In the genomic region with DNA sequence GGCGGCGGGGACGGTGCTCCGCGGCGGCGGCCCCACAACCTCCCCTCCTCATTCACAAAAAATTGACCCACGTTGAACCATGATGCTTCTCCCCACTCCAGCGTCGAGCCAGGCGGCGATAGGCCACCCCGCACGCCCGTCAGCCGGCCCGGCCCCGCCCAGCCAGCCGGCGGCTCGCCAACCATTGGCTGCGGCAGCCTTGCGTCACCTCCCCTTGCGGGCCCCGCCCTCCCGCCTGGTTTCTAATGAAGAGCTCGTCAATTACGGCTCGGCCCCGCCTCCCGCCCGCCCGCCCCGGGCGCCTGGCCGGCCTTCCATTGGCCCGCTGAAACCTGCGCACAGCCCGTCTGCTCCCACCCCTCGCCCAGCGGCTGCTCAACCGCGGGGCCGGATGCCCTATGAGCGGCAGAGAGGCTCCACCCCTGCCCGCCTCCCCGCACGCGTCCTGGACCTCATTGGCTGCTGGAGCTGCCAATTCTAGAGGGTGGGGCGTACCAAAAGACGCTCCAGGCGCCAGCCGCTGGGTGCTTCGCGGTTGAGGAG, we compare ENCODE assay signal across 8 cellular contexts. TPM values are rescaled to one million over a fixed set of nuclear protein-coding genes. Genes with fewer than 3 reads are reported as not detected.
DNase-seq lines count a peak whose midpoint lies in the region; ATAC-seq and TF ChIP-seq lines count a peak whose summit lies in the region.

A gene (minus strand): TSS at position 114 of the 543 bp plus-strand sequence. CDS start 48,321 bp downstream, outside the sequence.

- H3K4me1 ChIP-seq in DND-41 (ENCODE audit: insufficient read depth, low read length) (peaks cover 46% of the 10 kb centered on the region), Loucy (ENCODE audit: insufficient read depth, low read length, poor library complexity, severe bottlenecking) (peaks cover 27% of the 10 kb centered on the region), RWPE2 (ENCODE audit: insufficient read depth, poor library complexity, severe bottlenecking) (peaks cover 4% of the 10 kb centered on the region), fibroblast of lung (ENCODE audit: control insufficient read depth, extremely low read depth, insufficient read depth, low read length) (peaks cover 2% of the 10 kb centered on the region)

- peak; percentile 100 for DNase-seq in DND-41
- peak; percentile 100 for DNase-seq in H7
- DNase-seq in RWPE2 (ENCODE audit: low spot score): peak; percentile 97
- peak; percentile 98 for DNase-seq in activated T-helper 2 cell treated with anti-CD3 and anti-CD28 coated beads, Interferon-gamma antibody, Interleukin-2, Interleukin-4, amounts not matched to agents 10 μg/mL and 5 μg/mL and 100 μg/mL, durations not matched to agents 14 hours and 24 hours and 36 hours (ENCODE audit: low spot score)
- peak; percentile 98 to 99 for DNase-seq in fibroblast of lung (ENCODE audit: low read depth in 2 of 2)
- peak; percentile 100 for DNase-seq in naive B cell
- DNase-seq in stimulated activated effector memory CD8-positive, alpha-beta T cell treated with anti-CD3 and anti-CD28 coated beads, Interleukin-12 subunit alpha, Interleukin-12 subunit beta, amount 100 ng/mL, for 72 hours (ENCODE audit: low spot score in 2 of 2): peak; percentile 97 to 100

- no peaks in the 10 kb centered on the region for H3F3A ChIP-seq in Loucy (ENCODE audit: low read depth)

- H2AFZ ChIP-seq in DND-41 (ENCODE audit: low read depth, low read length) (peak within 1 kb of the TSS; percentile 93), Loucy (ENCODE audit: low read length) (peak within 1 kb of the TSS; percentile 83), fibroblast of lung (ENCODE audit: low read length) (peak within 1 kb of the TSS; percentile 95)

- H3K27ac Mint-ChIP-seq in activated T-helper 2 cell treated with anti-CD3 and anti-CD28 coated beads, Interferon-gamma antibody, Interleukin-2, Interleukin-4, amounts not matched to agents 10 μg/mL and 5 μg/mL and 100 μg/mL, durations not matched to agents 14 hours and 24 hours and 36 hours: peak within 1 kb of the TSS; percentile 99
- H3K27ac Mint-ChIP-seq in naive B cell: peak within 1 kb of the TSS; percentile 99 to 100 (median 100)
- peak within 1 kb of the TSS; percentile 99 for H3K27ac Mint-ChIP-seq in stimulated activated effector memory CD8-positive, alpha-beta T cell treated with anti-CD3 and anti-CD28 coated beads, Interleukin-12 subunit alpha, Interleukin-12 subunit beta, amount 100 ng/mL, for 72 hours

- H3K36me3 ChIP-seq in DND-41 (ENCODE audit: insufficient read depth, low read length) (peaks cover 27% of the 10 kb centered on the region), H7 (replicated peaks; ENCODE audit: control insufficient read depth, insufficient read depth, low read length) (no peaks in the 10 kb centered on the region; the same call in 1 of the 2 replicates), Loucy (ENCODE audit: insufficient read depth, low read length) (no peaks in the 10 kb centered on the region), RWPE2 (ENCODE audit: low read depth) (no peaks in the 10 kb centered on the region), fibroblast of lung (ENCODE audit: control insufficient read depth, insufficient read depth, low read length) (no peaks in the 10 kb centered on the region)

- H3K79me2 ChIP-seq in DND-41 (ENCODE audit: insufficient read depth, low read length) (peaks cover 58% of the 10 kb centered on the region), Loucy (ENCODE audit: insufficient read depth, low read length) (peaks cover 43% of the 10 kb centered on the region), fibroblast of lung (ENCODE audit: control insufficient read depth, insufficient read depth, low read length) (peaks cover 19% of the 10 kb centered on the region)

- TF ChIP-seq CTCF in DND-41 (IDR thresholded peaks at IDR 0.05; ENCODE audit: borderline replicate concordance, extremely low read depth, low read length, poor library complexity, severe bottlenecking) (no peak), Loucy (conservative IDR thresholded peaks at IDR 0.05; ENCODE audit: low read length) (no peak), RWPE2 (IDR thresholded peaks at IDR 0.05; ENCODE audit: poor library complexity, severe bottlenecking) (no peak), fibroblast of lung (conservative IDR thresholded peaks at IDR 0.05 in 1 of 2, IDR thresholded peaks at IDR 0.05 in 1 of 2; ENCODE audit: low read depth in 1 of 2, low read length in 2 of 2) (no peak)

- H3K27me3 Mint-ChIP-seq in activated T-helper 2 cell treated with anti-CD3 and anti-CD28 coated beads, Interferon-gamma antibody, Interleukin-2, Interleukin-4, amounts not matched to agents 10 μg/mL and 5 μg/mL and 100 μg/mL, durations not matched to agents 14 hours and 24 hours and 36 hours (ENCODE audit: low read depth): peaks cover 9% of the 10 kb centered on the region
- H3K27me3 Mint-ChIP-seq in naive B cell: peaks cover 4 to 7% (median 4%) of the 10 kb centered on the region in 3 donors

- H3K9ac ChIP-seq in DND-41 (ENCODE audit: low read depth, low read length) (peak within 1 kb of the TSS; percentile 90), Loucy (ENCODE audit: low read depth, low read length, poor library complexity, severe bottlenecking) (peak within 1 kb of the TSS; percentile 88), fibroblast of lung (ENCODE audit: insufficient read depth, low read length) (peak within 1 kb of the TSS; percentile 100)

- peak within 1 kb of the TSS; percentile 98 for H3K27ac ChIP-seq in DND-41 (ENCODE audit: low read length)
- H3K27ac ChIP-seq in RWPE2 (ENCODE audit: poor library complexity, severe bottlenecking): peak within 1 kb of the TSS; percentile 52
- H3K27ac ChIP-seq in fibroblast of lung (ENCODE audit: insufficient read depth, low read length): peak within 1 kb of the TSS; percentile 100

- H3K36me3 Mint-ChIP-seq in activated T-helper 2 cell treated with anti-CD3 and anti-CD28 coated beads, Interferon-gamma antibody, Interleukin-2, Interleukin-4, amounts not matched to agents 10 μg/mL and 5 μg/mL and 100 μg/mL, durations not matched to agents 14 hours and 24 hours and 36 hours (ENCODE audit: low read depth): peaks cover 23% of the 10 kb centered on the region
- H3K36me3 Mint-ChIP-seq in naive B cell: no peaks in the 10 kb centered on the region
- H3K36me3 Mint-ChIP-seq in stimulated activated effector memory CD8-positive, alpha-beta T cell treated with anti-CD3 and anti-CD28 coated beads, Interleukin-12 subunit alpha, Interleukin-12 subunit beta, amount 100 ng/mL, for 72 hours: peaks cover 14% of the 10 kb centered on the region

- no peaks in the 10 kb centered on the region for H3K27me3 ChIP-seq in DND-41 (ENCODE audit: insufficient read depth, low read length, poor library complexity)
- H3K27me3 ChIP-seq in H7 (ENCODE audit: control insufficient read depth, insufficient read depth, low read length): no peaks in the 10 kb centered on the region
- no peaks in the 10 kb centered on the region for H3K27me3 ChIP-seq in Loucy (ENCODE audit: insufficient read depth, low read length, poor library complexity, severe bottlenecking)
- no peaks in the 10 kb centered on the region for H3K27me3 ChIP-seq in RWPE2 (ENCODE audit: insufficient read depth, poor library complexity, severe bottlenecking)
- H3K27me3 ChIP-seq in fibroblast of lung (ENCODE audit: control insufficient read depth, insufficient read depth, low read length): no peaks in the 10 kb centered on the region

- H4K20me1 ChIP-seq in DND-41 (ENCODE audit: insufficient read depth, low read length): peaks cover 30% of the 10 kb centered on the region
- peaks cover 33% of the 10 kb centered on the region for H4K20me1 ChIP-seq in Loucy (ENCODE audit: insufficient read depth, low read length, poor library complexity, severe bottlenecking)
- H4K20me1 ChIP-seq in fibroblast of lung (ENCODE audit: control insufficient read depth, extremely low read depth, insufficient read depth, low read length): no peaks in the 10 kb centered on the region

- H3K4me2 ChIP-seq in DND-41 (ENCODE audit: insufficient read depth, low read length) (peak within 1 kb of the TSS; percentile 79), Loucy (ENCODE audit: low read depth, low read length, poor library complexity, severe bottlenecking) (peak within 1 kb of the TSS; percentile 92), fibroblast of lung (ENCODE audit: extremely low read depth, insufficient read depth, low read length) (peak within 1 kb of the TSS; percentile 99)

- no peaks in the 10 kb centered on the region for H3K9me3 ChIP-seq in DND-41 (ENCODE audit: insufficient read depth, low read length, severe bottlenecking)
- H3K9me3 ChIP-seq in Loucy (ENCODE audit: insufficient read depth, low read depth, low read length): no peaks in the 10 kb centered on the region
- no peaks in the 10 kb centered on the region for H3K9me3 ChIP-seq in RWPE2 (ENCODE audit: severe bottlenecking)
- H3K9me3 ChIP-seq in fibroblast of lung (ENCODE audit: control insufficient read depth, insufficient read depth, low read depth, low read length): no peaks in the 10 kb centered on the region

- H3K4me3 ChIP-seq in DND-41 (ENCODE audit: low read depth in 1 of 2, low read length in 2 of 2): peak within 1 kb of the TSS; percentile 52 to 78
- peak within 1 kb of the TSS; percentile 95 for H3K4me3 ChIP-seq in H7 (ENCODE audit: insufficient read depth, low read depth, low read length)
- peak within 1 kb of the TSS; percentile 80 for H3K4me3 ChIP-seq in Loucy (ENCODE audit: low read length, poor library complexity, severe bottlenecking)
- peak within 1 kb of the TSS; percentile 84 for H3K4me3 ChIP-seq in RWPE2 (ENCODE audit: severe bottlenecking)
- H3K4me3 ChIP-seq in fibroblast of lung (replicated peaks in 1 of 4; ENCODE audit: control extremely low read depth in 1 of 4, insufficient read depth in 1 of 4, low read depth in 3 of 4, low read length in 4 of 4): peak within 1 kb of the TSS; percentile 82 to 88 (median 84)

- peaks cover 33% of the 10 kb centered on the region for H3K4me1 Mint-ChIP-seq in activated T-helper 2 cell treated with anti-CD3 and anti-CD28 coated beads, Interferon-gamma antibody, Interleukin-2, Interleukin-4, amounts not matched to agents 10 μg/mL and 5 μg/mL and 100 μg/mL, durations not matched to agents 14 hours and 24 hours and 36 hours (ENCODE audit: low read depth)
- H3K4me1 Mint-ChIP-seq in naive B cell: peaks cover 11 to 35% (median 25%) of the 10 kb centered on the region in 3 donors
- peaks cover 37% of the 10 kb centered on the region for H3K4me1 Mint-ChIP-seq in stimulated activated effector memory CD8-positive, alpha-beta T cell treated with anti-CD3 and anti-CD28 coated beads, Interleukin-12 subunit alpha, Interleukin-12 subunit beta, amount 100 ng/mL, for 72 hours

- ATAC-seq in DND-41 (ENCODE audit: insufficient read depth, low read depth) (peak; percentile 88), RWPE2 (ENCODE audit: low read depth) (peak; percentile 98), naive B cell (ENCODE audit: low read depth in 2 of 2) (peak; percentile 79 to 83)
- ATAC-seq in stimulated activated effector memory CD8-positive, alpha-beta T cell treated with anti-CD3 and anti-CD28 coated beads, Interleukin-12 subunit alpha, Interleukin-12 subunit beta, amount 100 ng/mL, for 72 hours: peak; percentile 94

- intact Hi-C loops in activated T-helper 2 cell treated with anti-CD3 and anti-CD28 coated beads, Interferon-gamma antibody, Interleukin-2, Interleukin-4, amounts not matched to agents 10 μg/mL and 5 μg/mL and 100 μg/mL, durations not matched to agents 14 hours and 24 hours and 36 hours (cut with micrococcal nuclease): loop anchor here (1.0 to 10.0 kb wide), 8 partner anchors 20 to 185 kb away; no protein-coding TSS in a partner anchor

- no peaks in the 10 kb centered on the region for H3K9me3 Mint-ChIP-seq in activated T-helper 2 cell treated with anti-CD3 and anti-CD28 coated beads, Interferon-gamma antibody, Interleukin-2, Interleukin-4, amounts not matched to agents 10 μg/mL and 5 μg/mL and 100 μg/mL, durations not matched to agents 14 hours and 24 hours and 36 hours
- no peaks in the 10 kb centered on the region for H3K9me3 Mint-ChIP-seq in naive B cell
- H3K9me3 Mint-ChIP-seq in stimulated activated effector memory CD8-positive, alpha-beta T cell treated with anti-CD3 and anti-CD28 coated beads, Interleukin-12 subunit alpha, Interleukin-12 subunit beta, amount 100 ng/mL, for 72 hours: no peaks in the 10 kb centered on the region

- H3K9me2 ChIP-seq in Loucy (replicated peaks; ENCODE audit: low read depth, low read length): no peaks in the 10 kb centered on the region

- peak within 1 kb of the TSS; percentile 91 for H3K4me3 Mint-ChIP-seq in activated T-helper 2 cell treated with anti-CD3 and anti-CD28 coated beads, Interferon-gamma antibody, Interleukin-2, Interleukin-4, amounts not matched to agents 10 μg/mL and 5 μg/mL and 100 μg/mL, durations not matched to agents 14 hours and 24 hours and 36 hours (ENCODE audit: low read depth)
- peak within 1 kb of the TSS; percentile 91 to 99 (median 95) for H3K4me3 Mint-ChIP-seq in naive B cell
- H3K4me3 Mint-ChIP-seq in stimulated activated effector memory CD8-positive, alpha-beta T cell treated with anti-CD3 and anti-CD28 coated beads, Interleukin-12 subunit alpha, Interleukin-12 subunit beta, amount 100 ng/mL, for 72 hours: peak within 1 kb of the TSS; percentile 88

RNA-seq across cellular contexts. Expression of the gene that starts here (rescaled TPM):
- total RNA-seq in H7 (2014; rRNA removed; shearing (Covaris generic)): 18.1 and 28.5 TPM in 2 replicates
- 44.8 and 55.3 TPM in 2 replicates for total RNA-seq in activated T-helper 2 cell treated with anti-CD3 and anti-CD28 coated beads, Interferon-gamma antibody, Interleukin-2, Interleukin-4, amounts not matched to agents 10 μg/mL and 5 μg/mL and 100 μg/mL, durations not matched to agents 14 hours and 24 hours and 36 hours
- total RNA-seq in fibroblast of lung: 12.1 and 19.8 TPM in 2 replicates
- 7.4 and 8.2 TPM in 2 replicates for polyA plus RNA-seq in fibroblast of lung
- polyA plus RNA-seq in fibroblast of lung (2012): 3.2 and 6.3 TPM in 2 replicates
- 4.8 and 7.0 TPM in 2 replicates for polyA minus RNA-seq in fibroblast of lung (ENCODE audit: low replicate concordance)
- polyA plus RNA-seq in naive B cell (ENCODE audit: low read depth in 6 of 6): 1 to 10 TPM in 5 of 6 donors, not detected in 1; 1.5 to 6.8 (median 2.8) TPM

Comparison
In these comparisons a context has a peak if more than half of its experiments do, and no peak if none do; other contexts are left out.
1. Peak in every context shown above with its lines: DNase-seq, ATAC-seq, H3K4me3 ChIP-seq and H3K27ac ChIP-seq.